9 cellular contexts compared by ENCODE assay signal in the genomic region with DNA sequence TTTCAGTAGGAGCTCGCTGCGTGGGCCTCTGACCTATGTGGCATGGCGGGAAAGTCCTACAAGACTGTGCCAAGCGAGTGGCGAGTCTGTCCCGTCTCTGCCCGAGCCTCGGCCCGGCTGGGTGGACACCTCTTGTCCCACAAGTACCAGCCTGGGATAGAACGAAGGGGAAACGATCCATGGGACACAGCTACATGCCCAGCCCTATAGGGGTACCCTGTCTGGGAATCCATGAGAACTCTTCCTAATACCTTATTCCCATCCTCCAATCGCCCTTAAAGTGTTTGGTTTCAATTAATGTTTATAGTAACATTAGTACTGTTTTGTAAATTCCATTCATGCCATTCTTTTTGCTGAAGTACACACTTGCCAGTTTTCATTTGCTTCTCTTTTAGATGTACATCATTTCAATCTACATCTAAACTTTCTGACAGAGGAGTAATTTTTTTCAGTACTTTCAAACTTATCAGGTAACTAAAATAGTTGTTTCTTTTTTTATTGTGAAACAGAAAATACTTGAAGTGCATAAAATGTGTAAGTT. TPM values are rescaled to one million over a fixed set of nuclear protein-coding genes. Genes with fewer than 3 reads are reported as not detected.
DNase-seq lines count a peak whose midpoint lies in the region; ATAC-seq and TF ChIP-seq lines count a peak whose summit lies in the region.
"Had no signal": no experiment of that assay in that cellular context is flagged by ENCODE, and none has a peak within 500 bp of the region (broad histone marks: within the 10 kb centered on the region; RNA-seq: fewer than 3 reads in every experiment).

No MANE protein-coding gene starts in this region.

- H3K27ac Mint-ChIP-seq in chondrocyte (ENCODE audit: unreplicated experiment): no peak overlapping the region
- H3K27ac Mint-ChIP-seq: activated CD4-positive, alpha-beta memory T cell treated with anti-CD3 and anti-CD28 coated beads for 36 hours had no signal

- H3K27me3 ChIP-seq in A673 (replicated peaks; ENCODE audit: insufficient read depth, low read depth, low read length, poor library complexity) (no peaks in the 10 kb centered on the region), mucosa of stomach (ENCODE audit: control insufficient read depth, insufficient read depth, low read length) (no peaks in the 10 kb centered on the region)

- H3K4me1 Mint-ChIP-seq in chondrocyte (ENCODE audit: low read depth): peaks cover 8% of the 10 kb centered on the region

- peaks cover 25% of the 10 kb centered on the region for H3K9me3 Mint-ChIP-seq in chondrocyte (ENCODE audit: low read depth)

- intact Hi-C loops in A673 (cut with micrococcal nuclease; ENCODE audit: unreplicated experiment): no loop called here

- peak overlapping the region; percentile 70 for H3K9ac ChIP-seq in mucosa of stomach (ENCODE audit: low read length)

- H3K9me3 ChIP-seq in A673 (ENCODE audit: low read depth, low read length, poor library complexity, severe bottlenecking): peaks cover 34% of the 10 kb centered on the region
- no peaks in the 10 kb centered on the region for H3K9me3 ChIP-seq in mucosa of stomach (ENCODE audit: control insufficient read depth, low read length)

- H3K27ac ChIP-seq in A673 (ENCODE audit: low read depth, low read length, poor library complexity, severe bottlenecking): peak overlapping the region; percentile 70

- no peak for ATAC-seq in GM19455 (IDR thresholded peaks at IDR 0.05; ENCODE audit: unreplicated experiment)

- DNase-seq in A673 (ENCODE audit: low spot score) (no peak), HFF-Myc (ENCODE audit: extremely low read depth, low read depth) (no peak), chondrocyte (ENCODE audit: low spot score) (peak; percentile 87), HuH-7.5 (ENCODE audit: low spot score) (no peak), kidney tubule cell (ENCODE audit: low spot score) (no peak), dermis blood vessel endothelial cell (no peak)

- peaks cover 20% of the 10 kb centered on the region for H3K36me3 Mint-ChIP-seq in chondrocyte (ENCODE audit: low read depth)

- H3K27me3 Mint-ChIP-seq in chondrocyte (ENCODE audit: low read depth): no peaks in the 10 kb centered on the region
- H3K27me3 Mint-ChIP-seq: activated CD4-positive, alpha-beta memory T cell treated with anti-CD3 and anti-CD28 coated beads for 36 hours had no signal

- H3K4me1 ChIP-seq in A673 (ENCODE audit: insufficient read depth, low read length, poor library complexity, severe bottlenecking) (no peaks in the 10 kb centered on the region), mucosa of stomach (ENCODE audit: control insufficient read depth, insufficient read depth, low read length) (no peaks in the 10 kb centered on the region)

- POLR2A ChIA-PET in A673 (lab: Charles Lee; ENCODE audit: low non-redundant PET): no interaction called here

- TF ChIP-seq CTCF in A673 (conservative IDR thresholded peaks at IDR 0.05; ENCODE audit: low read depth, low read length): no peak
- no peak for TF ChIP-seq CTCF in HFF-Myc (IDR thresholded peaks at IDR 0.05; ENCODE audit: low read depth, low read length, missing control alignments)
- TF ChIP-seq CTCF in chondrocyte (IDR thresholded peaks at IDR 0.05): no peak

- H3K4me3 Mint-ChIP-seq in chondrocyte (ENCODE audit: unreplicated experiment): no peak overlapping the region
- H3K4me3 Mint-ChIP-seq: activated CD4-positive, alpha-beta memory T cell treated with anti-CD3 and anti-CD28 coated beads for 36 hours had no signal

- BruUV-seq in A673 (replicated peaks; lab: Mats Ljungman, UMichigan): no TSS peak

- no peaks in the 10 kb centered on the region for H3K36me3 ChIP-seq in A673 (ENCODE audit: insufficient read depth, low read length, poor library complexity, severe bottlenecking)
- no peaks in the 10 kb centered on the region for H3K36me3 ChIP-seq in mucosa of stomach (ENCODE audit: control insufficient read depth, insufficient read depth, low read length)

- CTCF ChIA-PET in A673 (lab: Charles Lee): no interaction called here

- H3K4me3 ChIP-seq in A673 (ENCODE audit: low read depth, low read length, poor library complexity, severe bottlenecking) (peak overlapping the region; percentile 63), HFF-Myc (replicated peaks; ENCODE audit: low read depth, low read length) (peak overlapping the region; percentile 59), mucosa of stomach (ENCODE audit: low read length) (peak overlapping the region; percentile 65)

RNA-seq across cellular contexts. Expression of gene ZNF790, which starts 0.7 kb away (rescaled TPM):
- 4.4 and 4.9 TPM in 2 replicates for total RNA-seq in A673 (2021)
- 8.1 to 10.2 TPM (median 8.1 TPM) in 3 replicates for total RNA-seq in chondrocyte
- total RNA-seq in dermis blood vessel endothelial cell: 11.9 and 12.1 TPM in 2 replicates

RNA-seq across cellular contexts. Expression of gene ZNF345, which starts 11.8 kb away (rescaled TPM):
- 2.8 and 4.1 TPM in 2 replicates for total RNA-seq in A673 (2021)
- 3.3 to 6.6 TPM (median 4.7 TPM) in 3 replicates for total RNA-seq in chondrocyte
- total RNA-seq in dermis blood vessel endothelial cell: 4.0 and 7.7 TPM in 2 replicates
